ENCODE assay signal across 18 cellular contexts in genomic region chr16:15780805-15781204, GRCh38.
DNase-seq lines count a peak whose midpoint lies in the region; ATAC-seq, FAIRE-seq and TF ChIP-seq lines count a peak whose summit lies in the region.
"Had no signal": no experiment of that assay in that cellular context is flagged by ENCODE, and none has a peak within 500 bp of the region (broad histone marks: within the 10 kb centered on the region; RNA-seq: fewer than 3 reads in every experiment).

No MANE protein-coding gene starts in this region.

- H4K20me1 ChIP-seq in HepG2 (ENCODE audit: insufficient read depth, low read length) = no peaks in the 10 kb centered on the region

- intact Hi-C loops in spleen (cut with DNase I; ENCODE audit: low total_unique reads) (no loop called here), tibial artery (cut with DNase I; ENCODE audit: low total_unique reads) (no loop called here), HepG2 (cut with micrococcal nuclease; ENCODE audit: unreplicated experiment) (no loop called here), right lobe of liver (cut with DNase I) (no loop called here)

- peaks cover 0 to 99% (median 3%) of the 10 kb centered on the region in 3 donors for H3K4me1 ChIP-seq in gastroesophageal sphincter
- no peaks in the 10 kb centered on the region for H3K4me1 ChIP-seq in spleen
- H3K4me1 ChIP-seq in tibial artery = peaks cover 0 to 86% (median 29%) of the 10 kb centered on the region in 4 donors
- H3K4me1 ChIP-seq in HepG2 (ENCODE audit: insufficient read depth, low read length) = peaks cover 11% of the 10 kb centered on the region; the same call in 1 of the 2 replicates
- no peaks in the 10 kb centered on the region for H3K4me1 ChIP-seq in right lobe of liver
- H3K4me1 ChIP-seq: HAP-1 had no signal

- TF ChIP-seq POLR2A in gastroesophageal sphincter (IDR thresholded peaks at IDR 0.05) (no peak), spleen (IDR thresholded peaks at IDR 0.05) (no peak), HepG2 (IDR thresholded peaks at IDR 0.05; ENCODE audit: insufficient read depth in 1 of 2, low read depth in 2 of 2, low read length in 2 of 2) (no peak), right lobe of liver (IDR thresholded peaks at IDR 0.05) (no peak)

- H3K9ac ChIP-seq in HepG2 (ENCODE audit: insufficient read depth, low read depth, low read length) = no peak overlapping the region

- FAIRE-seq in HepG2 (lab: Jason Lieb, UNC) = no peak
- no peak for FAIRE-seq in HTR-8/SVneo (lab: Jason Lieb, UNC)
- FAIRE-seq: GM12891, GM18507 had no signal

- H2AFZ ChIP-seq in HepG2 (ENCODE audit: low read length) = no peak overlapping the region
- H2AFZ ChIP-seq: GM23338 had no signal

- BruUV-seq in HepG2 (replicated peaks; lab: Mats Ljungman, UMichigan) = no TSS peak

- TF ChIP-seq CTCF in gastroesophageal sphincter (IDR thresholded peaks at IDR 0.05) (no peak), spleen (IDR thresholded peaks at IDR 0.05 in 8 of 11, conservative IDR thresholded peaks at IDR 0.05 in 3 of 11) (no peak), tibial artery (IDR thresholded peaks at IDR 0.05) (no peak), HepG2 (CRISPR knock-in tag; IDR thresholded peaks at IDR 0.05) (no peak), right lobe of liver (IDR thresholded peaks at IDR 0.05) (no peak)

- H3K4me3 ChIP-seq in gastroesophageal sphincter (no peak overlapping the region), spleen (no peak overlapping the region), tibial artery (no peak overlapping the region), HepG2 (replicated peaks in 1 of 3; ENCODE audit: insufficient read depth in 1 of 3, low read depth in 2 of 3, low read length in 3 of 3) (no peak overlapping the region), right lobe of liver (no peak overlapping the region)
- H3K4me3 ChIP-seq: GM23338, HAP-1 had no signal

- H3K36me3 ChIP-seq in gastroesophageal sphincter (peaks cover 0 to 99% of the 10 kb centered on the region in 2 donors), spleen (peaks cover 0 to 24% (median 0%) of the 10 kb centered on the region in 6 donors), tibial artery (peaks cover 93 to 99% (median 95%) of the 10 kb centered on the region in 3 donors), HepG2 (replicated peaks in 1 of 2; ENCODE audit: control insufficient read depth in 1 of 2, insufficient read depth in 2 of 2, low read length in 2 of 2) (no peaks in the 10 kb centered on the region), right lobe of liver (no peaks in the 10 kb centered on the region)
- H3K36me3 ChIP-seq: HAP-1 had no signal

- H3K9me3 ChIP-seq in gastroesophageal sphincter = no peaks in the 10 kb centered on the region
- H3K9me3 ChIP-seq in spleen = no peaks in the 10 kb centered on the region
- no peaks in the 10 kb centered on the region for H3K9me3 ChIP-seq in tibial artery
- no peaks in the 10 kb centered on the region for H3K9me3 ChIP-seq in HepG2 (ENCODE audit: low read length)
- no peaks in the 10 kb centered on the region for H3K9me3 ChIP-seq in right lobe of liver
- H3K9me3 ChIP-seq: HAP-1 had no signal

- H3K4me2 ChIP-seq in HepG2 (ENCODE audit: low read depth, low read length) = no peak overlapping the region
- H3K4me2 ChIP-seq: GM23338 had no signal

- CTCF ChIA-PET in HepG2 (lab: Yijun Ruan, JAX; ENCODE audit: low intra/inter-chr PET ratio, low total read pairs) = no interaction called here

- ATAC-seq in gastroesophageal sphincter (no peak), HepG2 (no peak), right lobe of liver (no peak)
- ATAC-seq: GM23338 had no signal

- POLR2A ChIA-PET in HepG2 (lab: Yijun Ruan, JAX) = no interaction called here

- no peaks in the 10 kb centered on the region for H3K79me2 ChIP-seq in HepG2 (ENCODE audit: insufficient read depth, low read length)

- WGBS in gastroesophageal sphincter (ENCODE audit: low coverage in 1 of 2), 2 donors = 41 to 73% methylated on average over 6 to 7 of the region's 7 CpGs
- WGBS in spleen, 5 donors = 84 to 96% (median 87%) methylated on average over 7 of the region's 7 CpGs
- WGBS in HepG2 (ENCODE audit: low lambda C conversion rate) = 49% methylated on average over 7 of the region's 7 CpGs
- 76% methylated on average over 7 of the region's 7 CpGs for WGBS in right lobe of liver (ENCODE audit: insufficient coverage, low coverage, low lambda C conversion rate, missing lambda C conversion rate)

- peak overlapping the region; percentile 37 to 78 (median 73) for H3K27ac ChIP-seq in gastroesophageal sphincter
- no peak overlapping the region for H3K27ac ChIP-seq in spleen
- peak overlapping the region; percentile 45 to 74 for H3K27ac ChIP-seq in tibial artery
- no peak overlapping the region for H3K27ac ChIP-seq in HepG2 (ENCODE audit: extremely low read length, insufficient read depth, low read length)
- H3K27ac ChIP-seq in right lobe of liver = no peak overlapping the region

- TF ChIP-seq RAD21 in HepG2 (CRISPR knock-in tag; IDR thresholded peaks at IDR 0.05) = no peak

- in situ Hi-C loops in HepG2 (cut with HindIII; ENCODE audit: extremely low pct_ligation_motif_present, low pct_unique_long_range_greater_than_20kb) = no loop called here

- H3K27me3 ChIP-seq in gastroesophageal sphincter (no peaks in the 10 kb centered on the region), spleen (replicated peaks in 1 of 7) (no peaks in the 10 kb centered on the region), tibial artery (no peaks in the 10 kb centered on the region), HepG2 (ENCODE audit: control insufficient read depth in 1 of 2, insufficient read depth in 2 of 2, low read length in 2 of 2) (peaks cover 0 to 31% of the 10 kb centered on the region in 2 experiments; a peak in 3 of 5 replicates), right lobe of liver (no peaks in the 10 kb centered on the region)

- DNase-seq in spleen = peak; percentile 9
- no peak for DNase-seq in tibial artery
- no peak for DNase-seq in HepG2 (ENCODE audit: low spot score)
- DNase-seq in right lobe of liver = no peak
- DNase-seq in HTR-8/SVneo (ENCODE audit: insufficient read length, low spot score) = no peak
- DNase-seq: C1 segment of cervical spinal cord; Calu3; CD4-positive, alpha-beta memory T cell; COR-L47; DMS53; DMS79 treated with DMSO at 0.1 percent for 48 hours; GF-D8; HFFc6 had no signal

- no peak for TF ChIP-seq EP300 in gastroesophageal sphincter (IDR thresholded peaks at IDR 0.05)
- no peak for TF ChIP-seq EP300 in HepG2 (IDR thresholded peaks at IDR 0.05; ENCODE audit: low read depth in 2 of 2, low read length in 2 of 2)
- no peak for TF ChIP-seq EP300 in HepG2 (CRISPR knock-in tag; IDR thresholded peaks at IDR 0.05; ENCODE audit: borderline replicate concordance)

TF ChIP-seq in HepG2, 621 proteins besides CTCF, POLR2A, EP300 and RAD21 (continues in another document):
- TF ChIP-seq ZBTB3 (CRISPR knock-in tag; IDR thresholded peaks at IDR 0.05; ENCODE audit: borderline replicate concordance, low read depth) (no peak), RFX1 (IDR thresholded peaks at IDR 0.05) (no peak), KLF15 (CRISPR knock-in tag; IDR thresholded peaks at IDR 0.05; ENCODE audit: borderline replicate concordance) (no peak), ZNF703 (CRISPR knock-in tag; IDR thresholded peaks at IDR 0.05; ENCODE audit: borderline replicate concordance) (no peak)
- TF ChIP-seq, protein P1, sequence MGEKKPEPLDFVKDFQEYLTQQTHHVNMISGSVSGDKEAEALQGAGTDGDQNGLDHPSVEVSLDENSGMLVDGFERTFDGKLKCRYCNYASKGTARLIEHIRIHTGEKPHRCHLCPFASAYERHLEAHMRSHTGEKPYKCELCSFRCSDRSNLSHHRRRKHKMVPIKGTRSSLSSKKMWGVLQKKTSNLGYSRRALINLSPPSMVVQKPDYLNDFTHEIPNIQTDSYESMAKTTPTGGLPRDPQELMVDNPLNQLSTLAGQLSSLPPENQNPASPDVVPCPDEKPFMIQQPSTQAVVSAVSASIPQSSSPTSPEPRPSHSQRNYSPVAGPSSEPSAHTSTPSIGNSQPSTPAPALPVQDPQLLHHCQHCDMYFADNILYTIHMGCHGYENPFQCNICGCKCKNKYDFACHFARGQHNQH (CRISPR knock-in tag; IDR thresholded peaks at IDR 0.05) = no peak
- TF ChIP-seq, protein P2, sequence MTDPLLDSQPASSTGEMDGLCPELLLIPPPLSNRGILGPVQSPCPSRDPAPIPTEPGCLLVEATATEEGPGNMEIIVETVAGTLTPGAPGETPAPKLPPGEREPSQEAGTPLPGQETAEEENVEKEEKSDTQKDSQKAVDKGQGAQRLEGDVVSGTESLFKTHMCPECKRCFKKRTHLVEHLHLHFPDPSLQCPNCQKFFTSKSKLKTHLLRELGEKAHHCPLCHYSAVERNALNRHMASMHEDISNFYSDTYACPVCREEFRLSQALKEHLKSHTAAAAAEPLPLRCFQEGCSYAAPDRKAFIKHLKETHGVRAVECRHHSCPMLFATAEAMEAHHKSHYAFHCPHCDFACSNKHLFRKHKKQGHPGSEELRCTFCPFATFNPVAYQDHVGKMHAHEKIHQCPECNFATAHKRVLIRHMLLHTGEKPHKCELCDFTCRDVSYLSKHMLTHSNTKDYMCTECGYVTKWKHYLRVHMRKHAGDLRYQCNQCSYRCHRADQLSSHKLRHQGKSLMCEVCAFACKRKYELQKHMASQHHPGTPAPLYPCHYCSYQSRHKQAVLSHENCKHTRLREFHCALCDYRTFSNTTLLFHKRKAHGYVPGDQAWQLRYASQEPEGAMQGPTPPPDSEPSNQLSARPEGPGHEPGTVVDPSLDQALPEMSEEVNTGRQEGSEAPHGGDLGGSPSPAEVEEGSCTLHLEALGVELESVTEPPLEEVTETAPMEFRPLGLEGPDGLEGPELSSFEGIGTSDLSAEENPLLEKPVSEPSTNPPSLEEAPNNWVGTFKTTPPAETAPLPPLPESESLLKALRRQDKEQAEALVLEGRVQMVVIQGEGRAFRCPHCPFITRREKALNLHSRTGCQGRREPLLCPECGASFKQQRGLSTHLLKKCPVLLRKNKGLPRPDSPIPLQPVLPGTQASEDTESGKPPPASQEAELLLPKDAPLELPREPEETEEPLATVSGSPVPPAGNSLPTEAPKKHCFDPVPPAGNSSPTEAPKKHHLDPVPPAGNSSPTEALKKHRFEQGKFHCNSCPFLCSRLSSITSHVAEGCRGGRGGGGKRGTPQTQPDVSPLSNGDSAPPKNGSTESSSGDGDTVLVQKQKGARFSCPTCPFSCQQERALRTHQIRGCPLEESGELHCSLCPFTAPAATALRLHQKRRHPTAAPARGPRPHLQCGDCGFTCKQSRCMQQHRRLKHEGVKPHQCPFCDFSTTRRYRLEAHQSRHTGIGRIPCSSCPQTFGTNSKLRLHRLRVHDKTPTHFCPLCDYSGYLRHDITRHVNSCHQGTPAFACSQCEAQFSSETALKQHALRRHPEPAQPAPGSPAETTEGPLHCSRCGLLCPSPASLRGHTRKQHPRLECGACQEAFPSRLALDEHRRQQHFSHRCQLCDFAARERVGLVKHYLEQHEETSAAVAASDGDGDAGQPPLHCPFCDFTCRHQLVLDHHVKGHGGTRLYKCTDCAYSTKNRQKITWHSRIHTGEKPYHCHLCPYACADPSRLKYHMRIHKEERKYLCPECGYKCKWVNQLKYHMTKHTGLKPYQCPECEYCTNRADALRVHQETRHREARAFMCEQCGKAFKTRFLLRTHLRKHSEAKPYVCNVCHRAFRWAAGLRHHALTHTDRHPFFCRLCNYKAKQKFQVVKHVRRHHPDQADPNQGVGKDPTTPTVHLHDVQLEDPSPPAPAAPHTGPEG (CRISPR knock-in tag; IDR thresholded peaks at IDR 0.05) = no peak

Comparison
In these comparisons a context has a peak if more than half of its experiments do, and no peak if none do; other contexts are left out.
1. H3K27ac ChIP-seq: peak in gastroesophageal sphincter (4 of 4) and tibial artery (2 of 2); none in spleen (0 of 8), HepG2 (single experiment) and right lobe of liver (0 of 3).